Comparison of ENCODE assay signal across 8 cellular contexts in genomic region chr19:1941146-1942077, GRCh38. TPM values are rescaled to one million over a fixed set of nuclear protein-coding genes. Genes with fewer than 3 reads are reported as not detected.
A peak's percentile ranks its signal among the peaks of the same experiment; 100 is the strongest.
DNase-seq lines count a peak whose midpoint lies in the region; ATAC-seq and TF ChIP-seq lines count a peak whose summit lies in the region.

TSS of gene CSNK1G2 (plus strand) at chr19:1941172. CDS start at chr19:1969773, 28,601 bp downstream.

- H3K4me3 ChIP-seq in LNCaP clone FGC (ENCODE audit: low read depth, low read length) (peak within 1 kb of the TSS; percentile 86), brain microvascular endothelial cell (ENCODE audit: low read depth, low read length) (peak within 1 kb of the TSS; percentile 87), left lung (peak within 1 kb of the TSS; percentile 44 to 58), suprapubic skin (peak within 1 kb of the TSS; percentile 79)

- H3K9me3 ChIP-seq in left lung: no peaks in the 10 kb centered on the region
- H3K9me3 ChIP-seq in suprapubic skin: no peaks in the 10 kb centered on the region

- H3K27me3 ChIP-seq in brain microvascular endothelial cell (replicated peaks) (no peaks in the 10 kb centered on the region), left lung (no peaks in the 10 kb centered on the region), suprapubic skin (no peaks in the 10 kb centered on the region)

- no peak for DNase-seq in activated CD4-positive, alpha-beta T cell treated with anti-CD3 and anti-CD28 coated beads, Interleukin-2, amount 10 ng/mL, durations not matched to agents 24 days and 14 days
- DNase-seq in activated CD4-positive, alpha-beta T cell treated with anti-CD3 and anti-CD28 coated beads for 48 hours: no peak
- DNase-seq in LNCaP clone FGC (ENCODE audit: low read depth) (no peak), brain microvascular endothelial cell (no peak), left lung (peak in 1 of 2 donors; percentile 83), suprapubic skin (ENCODE audit: low spot score in 2 of 2) (peak in 1 of 2 donors; percentile 84), NK-92 (lab: John Stamatoyannopoulos, UW; ENCODE audit: unreplicated experiment) (no peak), globus pallidus (ENCODE audit: low spot score) (no peak)

- H3K4me1 ChIP-seq in left lung (peaks cover 12 to 49% of the 10 kb centered on the region in 2 donors), suprapubic skin (peaks cover 48% of the 10 kb centered on the region)

- H3K27ac ChIP-seq in brain microvascular endothelial cell: peak within 1 kb of the TSS; percentile 97
- H3K27ac ChIP-seq in left lung: peak within 1 kb of the TSS; percentile 94 to 98
- peak within 1 kb of the TSS; percentile 98 for H3K27ac ChIP-seq in suprapubic skin

- peak within 1 kb of the TSS; percentile 92 for H3K4me3 Mint-ChIP-seq in activated CD4-positive, alpha-beta T cell treated with anti-CD3 and anti-CD28 coated beads, Interleukin-2, amount 10 ng/mL, durations not matched to agents 24 days and 14 days

- peaks cover 34% of the 10 kb centered on the region for H3K4me1 Mint-ChIP-seq in activated CD4-positive, alpha-beta T cell treated with anti-CD3 and anti-CD28 coated beads, Interleukin-2, amount 10 ng/mL, durations not matched to agents 24 days and 14 days

- intact Hi-C loops in activated CD4-positive, alpha-beta T cell treated with anti-CD3 and anti-CD28 coated beads, Interleukin-2, amount 10 ng/mL, durations not matched to agents 24 days and 14 days (cut with micrococcal nuclease): loop anchor here (1.0 to 2.0 kb wide), 3 partner anchors 36 to 101 kb away; partner anchors contain the start of genes ADAT3 and SCAMP4
- intact Hi-C loops in left lung (cut with DNase I): no loop called here

- peak within 1 kb of the TSS; percentile 95 for H3K27ac Mint-ChIP-seq in activated CD4-positive, alpha-beta T cell treated with anti-CD3 and anti-CD28 coated beads, Interleukin-2, amount 10 ng/mL, durations not matched to agents 24 days and 14 days

- peaks cover 16% of the 10 kb centered on the region for H3K36me3 Mint-ChIP-seq in activated CD4-positive, alpha-beta T cell treated with anti-CD3 and anti-CD28 coated beads, Interleukin-2, amount 10 ng/mL, durations not matched to agents 24 days and 14 days (ENCODE audit: low read depth)

- in situ Hi-C loops in brain microvascular endothelial cell (cut with HindIII; ENCODE audit: low pct_ligation_motif_present, low sequenced_read_pairs): no loop called here

- no peak for TF ChIP-seq EP300 in suprapubic skin (IDR thresholded peaks at IDR 0.05)

- no peaks in the 10 kb centered on the region for H3K9me3 Mint-ChIP-seq in activated CD4-positive, alpha-beta T cell treated with anti-CD3 and anti-CD28 coated beads, Interleukin-2, amount 10 ng/mL, durations not matched to agents 24 days and 14 days

- TF ChIP-seq POLR2A in suprapubic skin (IDR thresholded peaks at IDR 0.05): peak in 1 of 2 donors; percentile 29

- TF ChIP-seq CTCF in LNCaP clone FGC (IDR thresholded peaks at IDR 0.05; ENCODE audit: control insufficient read depth, extremely low read depth, insufficient read depth) (peak; percentile 51; the same call in 1 of the 2 replicates), brain microvascular endothelial cell (IDR thresholded peaks at IDR 0.05; ENCODE audit: low read depth, low read length, missing control alignments) (no peak), left lung (IDR thresholded peaks at IDR 0.05) (no peak), suprapubic skin (IDR thresholded peaks at IDR 0.05) (peak in 1 of 2 donors; percentile 19)

- no peaks in the 10 kb centered on the region for H3K27me3 Mint-ChIP-seq in activated CD4-positive, alpha-beta T cell treated with anti-CD3 and anti-CD28 coated beads, Interleukin-2, amount 10 ng/mL, durations not matched to agents 24 days and 14 days

- H3K36me3 ChIP-seq in brain microvascular endothelial cell (replicated peaks) (no peaks in the 10 kb centered on the region), left lung (no peaks in the 10 kb centered on the region), suprapubic skin (no peaks in the 10 kb centered on the region)

- 0% methylated on average over 25 of the region's 97 CpGs for whole genome bisulfite sequencing in suprapubic skin

- ATAC-seq in left lung: no peak

RNA-seq across cellular contexts. Expression of gene CSNK1G2, which starts in this region (rescaled TPM):
- 91.7 and 92.8 TPM in 2 replicates for total RNA-seq in activated CD4-positive, alpha-beta T cell treated with anti-CD3 and anti-CD28 coated beads, Interleukin-2, amount 10 ng/mL, durations not matched to agents 24 days and 14 days
- total RNA-seq in left lung (10 to 100 TPM; 45.9 to 64.5 TPM), suprapubic skin (10 to 100 TPM; 46.1 to 89.0 (median 59.3) TPM)
